ENCODE assay signal across 16 cellular contexts in the genomic region with DNA sequence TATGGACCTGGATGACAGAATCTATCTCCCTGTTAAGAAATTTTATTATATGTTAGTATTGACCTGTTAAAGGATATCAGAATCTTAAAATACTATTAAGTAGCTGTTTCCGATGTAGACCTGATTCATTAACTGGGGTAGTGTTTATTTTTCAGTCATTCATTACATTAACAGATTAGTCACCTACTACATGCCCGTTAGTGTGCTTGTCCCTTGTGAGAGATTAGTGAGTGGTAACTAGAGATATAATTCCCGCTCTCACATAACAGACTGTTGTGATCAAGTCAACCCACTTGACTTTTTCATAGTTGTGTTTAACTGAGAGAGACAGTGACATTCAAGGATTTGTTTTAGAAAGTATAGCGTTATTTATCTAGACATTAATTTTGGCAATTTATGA.
"Had no signal": no experiment of that assay in that cellular context is flagged by ENCODE, and none has a peak within 500 bp of the region (broad histone marks: within the 10 kb centered on the region; RNA-seq: fewer than 3 reads in every experiment).

No MANE protein-coding gene starts in this region.

- H3K4me3 Mint-ChIP-seq: activated CD4-positive, alpha-beta T cell treated with anti-CD3 and anti-CD28 coated beads for 36 hours; activated CD8-positive, alpha-beta T cell treated with anti-CD3 and anti-CD28 coated beads, Interleukin-2, amount 10 ng/mL, durations not matched to agents 7 days and 5 days; activated T-helper 1 cell treated with anti-CD3 and anti-CD28 coated beads, Interleukin-12 subunit alpha, Interleukin-12 subunit beta, Interleukin-2, Interleukin-4 antibody, amounts not matched to agents 30 ng/mL and 10 ng/mL and 1 ng/mL, durations not matched to agents 14 hours and 24 hours and 36 hours; nephron; stimulated activated naive CD8-positive, alpha-beta T cell treated with anti-CD3 and anti-CD28 coated beads, Interleukin-15, amount 100 ng/mL, for 72 hours had no signal

- ATAC-seq: activated CD4-positive, alpha-beta T cell treated with anti-CD3 and anti-CD28 coated beads for 36 hours; activated CD8-positive, alpha-beta T cell treated with anti-CD3 and anti-CD28 coated beads, Interleukin-2, amount 10 ng/mL, durations not matched to agents 7 days and 5 days; stimulated activated naive CD8-positive, alpha-beta T cell treated with anti-CD3 and anti-CD28 coated beads, Interleukin-15, amount 100 ng/mL, for 72 hours had no signal

- DNase-seq: activated CD4-positive, alpha-beta T cell treated with anti-CD3 and anti-CD28 coated beads for 36 hours; activated CD8-positive, alpha-beta memory T cell treated with anti-CD3 and anti-CD28 coated beads, Interleukin-2, amount 50 U/mL, for 48 hours; activated CD8-positive, alpha-beta T cell treated with anti-CD3 and anti-CD28 coated beads, Interleukin-2, amount 10 ng/mL, durations not matched to agents 7 days and 5 days; activated naive CD4-positive, alpha-beta T cell; aorta; heart left ventricle; left ventricle myocardium inferior; mesendoderm; psoas muscle; stimulated activated CD4-positive, alpha-beta T cell treated with anti-CD3 and anti-CD28 coated beads, Interleukin-4, amount 100 ng/mL, for 1 hour; stimulated activated CD8-positive, alpha-beta memory T cell treated with anti-CD3 and anti-CD28 coated beads, Interleukin-4, amount 100 ng/mL, for 48 hours; stimulated activated naive CD8-positive, alpha-beta T cell treated with anti-CD3 and anti-CD28 coated beads, Interleukin-15, amount 100 ng/mL, for 72 hours; testis had no signal

- H3K27me3 Mint-ChIP-seq: activated CD4-positive, alpha-beta T cell treated with anti-CD3 and anti-CD28 coated beads for 36 hours; stimulated activated naive CD8-positive, alpha-beta T cell treated with anti-CD3 and anti-CD28 coated beads, Interleukin-15, amount 100 ng/mL, for 72 hours had no signal

- H3K27ac Mint-ChIP-seq: activated CD4-positive, alpha-beta T cell treated with anti-CD3 and anti-CD28 coated beads for 36 hours; activated CD8-positive, alpha-beta T cell treated with anti-CD3 and anti-CD28 coated beads, Interleukin-2, amount 10 ng/mL, durations not matched to agents 7 days and 5 days; activated T-helper 1 cell treated with anti-CD3 and anti-CD28 coated beads, Interleukin-12 subunit alpha, Interleukin-12 subunit beta, Interleukin-2, Interleukin-4 antibody, amounts not matched to agents 30 ng/mL and 10 ng/mL and 1 ng/mL, durations not matched to agents 14 hours and 24 hours and 36 hours; nephron; stimulated activated naive CD8-positive, alpha-beta T cell treated with anti-CD3 and anti-CD28 coated beads, Interleukin-15, amount 100 ng/mL, for 72 hours had no signal

- FAIRE-seq: frontal cortex had no signal

- H3K9me3 Mint-ChIP-seq: activated T-helper 1 cell treated with anti-CD3 and anti-CD28 coated beads, Interleukin-12 subunit alpha, Interleukin-12 subunit beta, Interleukin-2, Interleukin-4 antibody, amounts not matched to agents 30 ng/mL and 10 ng/mL and 1 ng/mL, durations not matched to agents 14 hours and 24 hours and 36 hours; nephron; stimulated activated naive CD8-positive, alpha-beta T cell treated with anti-CD3 and anti-CD28 coated beads, Interleukin-15, amount 100 ng/mL, for 72 hours had no signal
